Comparison of ENCODE assay signal across 1 cellular context in the genomic region with DNA sequence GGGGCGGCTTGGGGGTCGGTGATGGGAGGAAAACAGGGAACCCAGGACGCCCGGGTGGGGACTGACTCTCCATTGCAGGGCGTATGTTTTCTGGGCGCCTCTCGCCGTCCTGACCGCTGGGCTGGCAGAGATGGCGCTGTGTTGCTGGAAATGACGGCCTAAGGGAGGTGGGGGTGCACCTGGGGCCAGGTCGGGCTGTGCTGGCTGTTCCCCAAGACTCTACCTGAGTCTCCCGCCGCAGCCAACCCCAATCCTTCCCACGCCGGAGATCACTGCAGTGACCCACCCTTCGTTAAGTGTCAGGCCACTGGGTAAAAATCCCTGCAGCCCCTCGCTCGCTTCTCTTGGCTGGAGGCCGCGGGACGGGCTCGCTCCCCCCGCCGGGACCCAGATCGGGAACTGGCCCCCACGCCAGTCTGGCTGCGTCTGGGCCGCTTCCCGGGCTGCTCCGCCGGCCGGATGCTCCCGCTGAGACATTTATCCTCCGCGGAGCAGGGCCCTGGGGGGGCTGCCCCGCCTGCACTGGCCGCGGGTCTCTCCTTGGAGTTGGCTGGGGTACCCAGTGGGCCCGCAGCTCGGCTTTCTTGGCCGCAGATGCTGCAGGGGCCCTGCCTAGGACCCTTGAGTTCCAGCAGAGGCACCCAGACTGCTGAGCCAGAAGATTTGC.
TF ChIP-seq lines count a peak whose summit lies in the region.

No MANE protein-coding gene starts in this region.

TF ChIP-seq in HepG2, 621 proteins besides CTCF, POLR2A, EP300 and RAD21 (continued from another document and continues in another):
- TF ChIP-seq, protein P1, sequence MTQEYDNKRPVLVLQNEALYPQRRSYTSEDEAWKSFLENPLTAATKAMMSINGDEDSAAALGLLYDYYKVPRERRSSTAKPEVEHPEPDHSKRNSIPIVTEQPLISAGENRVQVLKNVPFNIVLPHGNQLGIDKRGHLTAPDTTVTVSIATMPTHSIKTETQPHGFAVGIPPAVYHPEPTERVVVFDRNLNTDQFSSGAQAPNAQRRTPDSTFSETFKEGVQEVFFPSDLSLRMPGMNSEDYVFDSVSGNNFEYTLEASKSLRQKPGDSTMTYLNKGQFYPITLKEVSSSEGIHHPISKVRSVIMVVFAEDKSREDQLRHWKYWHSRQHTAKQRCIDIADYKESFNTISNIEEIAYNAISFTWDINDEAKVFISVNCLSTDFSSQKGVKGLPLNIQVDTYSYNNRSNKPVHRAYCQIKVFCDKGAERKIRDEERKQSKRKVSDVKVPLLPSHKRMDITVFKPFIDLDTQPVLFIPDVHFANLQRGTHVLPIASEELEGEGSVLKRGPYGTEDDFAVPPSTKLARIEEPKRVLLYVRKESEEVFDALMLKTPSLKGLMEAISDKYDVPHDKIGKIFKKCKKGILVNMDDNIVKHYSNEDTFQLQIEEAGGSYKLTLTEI (CRISPR knock-in tag; conservative IDR thresholded peaks at IDR 0.05) = no peak
- no peak for TF ChIP-seq TAF1 (CRISPR knock-in tag; IDR thresholded peaks at IDR 0.05)
- TF ChIP-seq, protein P2, sequence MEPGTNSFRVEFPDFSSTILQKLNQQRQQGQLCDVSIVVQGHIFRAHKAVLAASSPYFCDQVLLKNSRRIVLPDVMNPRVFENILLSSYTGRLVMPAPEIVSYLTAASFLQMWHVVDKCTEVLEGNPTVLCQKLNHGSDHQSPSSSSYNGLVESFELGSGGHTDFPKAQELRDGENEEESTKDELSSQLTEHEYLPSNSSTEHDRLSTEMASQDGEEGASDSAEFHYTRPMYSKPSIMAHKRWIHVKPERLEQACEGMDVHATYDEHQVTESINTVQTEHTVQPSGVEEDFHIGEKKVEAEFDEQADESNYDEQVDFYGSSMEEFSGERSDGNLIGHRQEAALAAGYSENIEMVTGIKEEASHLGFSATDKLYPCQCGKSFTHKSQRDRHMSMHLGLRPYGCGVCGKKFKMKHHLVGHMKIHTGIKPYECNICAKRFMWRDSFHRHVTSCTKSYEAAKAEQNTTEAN (CRISPR knock-in tag; conservative IDR thresholded peaks at IDR 0.05) = no peak
- TF ChIP-seq, protein P3, sequence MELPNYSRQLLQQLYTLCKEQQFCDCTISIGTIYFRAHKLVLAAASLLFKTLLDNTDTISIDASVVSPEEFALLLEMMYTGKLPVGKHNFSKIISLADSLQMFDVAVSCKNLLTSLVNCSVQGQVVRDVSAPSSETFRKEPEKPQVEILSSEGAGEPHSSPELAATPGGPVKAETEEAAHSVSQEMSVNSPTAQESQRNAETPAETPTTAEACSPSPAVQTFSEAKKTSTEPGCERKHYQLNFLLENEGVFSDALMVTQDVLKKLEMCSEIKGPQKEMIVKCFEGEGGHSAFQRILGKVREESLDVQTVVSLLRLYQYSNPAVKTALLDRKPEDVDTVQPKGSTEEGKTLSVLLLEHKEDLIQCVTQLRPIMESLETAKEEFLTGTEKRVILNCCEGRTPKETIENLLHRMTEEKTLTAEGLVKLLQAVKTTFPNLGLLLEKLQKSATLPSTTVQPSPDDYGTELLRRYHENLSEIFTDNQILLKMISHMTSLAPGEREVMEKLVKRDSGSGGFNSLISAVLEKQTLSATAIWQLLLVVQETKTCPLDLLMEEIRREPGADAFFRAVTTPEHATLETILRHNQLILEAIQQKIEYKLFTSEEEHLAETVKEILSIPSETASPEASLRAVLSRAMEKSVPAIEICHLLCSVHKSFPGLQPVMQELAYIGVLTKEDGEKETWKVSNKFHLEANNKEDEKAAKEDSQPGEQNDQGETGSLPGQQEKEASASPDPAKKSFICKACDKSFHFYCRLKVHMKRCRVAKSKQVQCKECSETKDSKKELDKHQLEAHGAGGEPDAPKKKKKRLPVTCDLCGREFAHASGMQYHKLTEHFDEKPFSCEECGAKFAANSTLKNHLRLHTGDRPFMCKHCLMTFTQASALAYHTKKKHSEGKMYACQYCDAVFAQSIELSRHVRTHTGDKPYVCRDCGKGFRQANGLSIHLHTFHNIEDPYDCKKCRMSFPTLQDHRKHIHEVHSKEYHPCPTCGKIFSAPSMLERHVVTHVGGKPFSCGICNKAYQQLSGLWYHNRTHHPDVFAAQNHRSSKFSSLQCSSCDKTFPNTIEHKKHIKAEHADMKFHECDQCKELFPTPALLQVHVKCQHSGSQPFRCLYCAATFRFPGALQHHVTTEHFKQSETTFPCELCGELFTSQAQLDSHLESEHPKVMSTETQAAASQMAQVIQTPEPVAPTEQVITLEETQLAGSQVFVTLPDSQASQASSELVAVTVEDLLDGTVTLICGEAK (IDR thresholded peaks at IDR 0.05) = no peak
- TF ChIP-seq, protein P3 (CRISPR knock-in tag; IDR thresholded peaks at IDR 0.05) = no peak
- TF ChIP-seq CCDC6 (CRISPR knock-in tag; IDR thresholded peaks at IDR 0.05) = no peak
- no peak for TF ChIP-seq HOXA5 (CRISPR knock-in tag; IDR thresholded peaks at IDR 0.05)
- TF ChIP-seq, protein P4, sequence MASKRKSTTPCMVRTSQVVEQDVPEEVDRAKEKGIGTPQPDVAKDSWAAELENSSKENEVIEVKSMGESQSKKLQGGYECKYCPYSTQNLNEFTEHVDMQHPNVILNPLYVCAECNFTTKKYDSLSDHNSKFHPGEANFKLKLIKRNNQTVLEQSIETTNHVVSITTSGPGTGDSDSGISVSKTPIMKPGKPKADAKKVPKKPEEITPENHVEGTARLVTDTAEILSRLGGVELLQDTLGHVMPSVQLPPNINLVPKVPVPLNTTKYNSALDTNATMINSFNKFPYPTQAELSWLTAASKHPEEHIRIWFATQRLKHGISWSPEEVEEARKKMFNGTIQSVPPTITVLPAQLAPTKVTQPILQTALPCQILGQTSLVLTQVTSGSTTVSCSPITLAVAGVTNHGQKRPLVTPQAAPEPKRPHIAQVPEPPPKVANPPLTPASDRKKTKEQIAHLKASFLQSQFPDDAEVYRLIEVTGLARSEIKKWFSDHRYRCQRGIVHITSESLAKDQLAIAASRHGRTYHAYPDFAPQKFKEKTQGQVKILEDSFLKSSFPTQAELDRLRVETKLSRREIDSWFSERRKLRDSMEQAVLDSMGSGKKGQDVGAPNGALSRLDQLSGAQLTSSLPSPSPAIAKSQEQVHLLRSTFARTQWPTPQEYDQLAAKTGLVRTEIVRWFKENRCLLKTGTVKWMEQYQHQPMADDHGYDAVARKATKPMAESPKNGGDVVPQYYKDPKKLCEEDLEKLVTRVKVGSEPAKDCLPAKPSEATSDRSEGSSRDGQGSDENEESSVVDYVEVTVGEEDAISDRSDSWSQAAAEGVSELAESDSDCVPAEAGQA (IDR thresholded peaks at IDR 0.05; ENCODE audit: low read depth) = no peak
- TF ChIP-seq, protein P4 (CRISPR knock-in tag; IDR thresholded peaks at IDR 0.05; ENCODE audit: borderline replicate concordance) = no peak
- TF ChIP-seq ZNF737 (CRISPR knock-in tag; IDR thresholded peaks at IDR 0.05; ENCODE audit: borderline replicate concordance) = no peak
- TF ChIP-seq ATM (IDR thresholded peaks at IDR 0.05; ENCODE audit: borderline replicate concordance) = no peak
- no peak for TF ChIP-seq ZNF616 (CRISPR knock-in tag; IDR thresholded peaks at IDR 0.05; ENCODE audit: low read depth)
- TF ChIP-seq, protein P5, sequence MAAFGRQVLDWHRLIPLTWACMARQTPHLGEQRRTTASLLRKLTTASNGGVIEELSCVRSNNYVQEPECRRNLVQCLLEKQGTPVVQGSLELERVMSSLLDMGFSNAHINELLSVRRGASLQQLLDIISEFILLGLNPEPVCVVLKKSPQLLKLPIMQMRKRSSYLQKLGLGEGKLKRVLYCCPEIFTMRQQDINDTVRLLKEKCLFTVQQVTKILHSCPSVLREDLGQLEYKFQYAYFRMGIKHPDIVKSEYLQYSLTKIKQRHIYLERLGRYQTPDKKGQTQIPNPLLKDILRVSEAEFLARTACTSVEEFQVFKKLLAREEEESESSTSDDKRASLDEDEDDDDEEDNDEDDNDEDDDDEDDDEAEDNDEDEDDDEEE (CRISPR knock-in tag; IDR thresholded peaks at IDR 0.05) = no peak
- no peak for TF ChIP-seq POLR2G (IDR thresholded peaks at IDR 0.05; ENCODE audit: low read depth, low read length)
- TF ChIP-seq, protein P6, sequence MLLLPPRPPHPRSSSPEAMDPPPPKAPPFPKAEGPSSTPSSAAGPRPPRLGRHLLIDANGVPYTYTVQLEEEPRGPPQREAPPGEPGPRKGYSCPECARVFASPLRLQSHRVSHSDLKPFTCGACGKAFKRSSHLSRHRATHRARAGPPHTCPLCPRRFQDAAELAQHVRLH (CRISPR knock-in tag; IDR thresholded peaks at IDR 0.05; ENCODE audit: borderline replicate concordance, low read depth) = no peak
- TF ChIP-seq ZNF251 (CRISPR knock-in tag; IDR thresholded peaks at IDR 0.05) = no peak
- TF ChIP-seq KAT8 (CRISPR knock-in tag; IDR thresholded peaks at IDR 0.05) = no peak
- TF ChIP-seq PRPF4 (IDR thresholded peaks at IDR 0.05; ENCODE audit: low read depth, low read length, poor library complexity, severe bottlenecking) = no peak
- TF ChIP-seq CREB1 (IDR thresholded peaks at IDR 0.05) = no peak
- no peak for TF ChIP-seq CREB1 (CRISPR knock-in tag; IDR thresholded peaks at IDR 0.05)
- no peak for TF ChIP-seq PAF1 (CRISPR knock-in tag; IDR thresholded peaks at IDR 0.05)
- no peak for TF ChIP-seq ZNF552 (CRISPR knock-in tag; IDR thresholded peaks at IDR 0.05; ENCODE audit: borderline replicate concordance)
- TF ChIP-seq ZSCAN25 (CRISPR knock-in tag; IDR thresholded peaks at IDR 0.05) = no peak
- no peak for TF ChIP-seq KLF13 (CRISPR knock-in tag; IDR thresholded peaks at IDR 0.05)
- TF ChIP-seq GPN1 (CRISPR knock-in tag; IDR thresholded peaks at IDR 0.05; ENCODE audit: borderline replicate concordance) = no peak
- TF ChIP-seq, protein P7, sequence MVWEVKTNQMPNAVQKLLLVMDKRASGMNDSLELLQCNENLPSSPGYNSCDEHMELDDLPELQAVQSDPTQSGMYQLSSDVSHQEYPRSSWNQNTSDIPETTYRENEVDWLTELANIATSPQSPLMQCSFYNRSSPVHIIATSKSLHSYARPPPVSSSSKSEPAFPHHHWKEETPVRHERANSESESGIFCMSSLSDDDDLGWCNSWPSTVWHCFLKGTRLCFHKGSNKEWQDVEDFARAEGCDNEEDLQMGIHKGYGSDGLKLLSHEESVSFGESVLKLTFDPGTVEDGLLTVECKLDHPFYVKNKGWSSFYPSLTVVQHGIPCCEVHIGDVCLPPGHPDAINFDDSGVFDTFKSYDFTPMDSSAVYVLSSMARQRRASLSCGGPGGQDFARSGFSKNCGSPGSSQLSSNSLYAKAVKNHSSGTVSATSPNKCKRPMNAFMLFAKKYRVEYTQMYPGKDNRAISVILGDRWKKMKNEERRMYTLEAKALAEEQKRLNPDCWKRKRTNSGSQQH (CRISPR knock-in tag; IDR thresholded peaks at IDR 0.05; ENCODE audit: low read depth) = no peak; the same call in 1 of the 2 replicates
- TF ChIP-seq ZNF703 (CRISPR knock-in tag; IDR thresholded peaks at IDR 0.05; ENCODE audit: borderline replicate concordance) = 0 out of 2 replicates have a peak, but pooled peaks have one; percentile 71
- TF ChIP-seq ZNF768 (CRISPR knock-in tag; IDR thresholded peaks at IDR 0.05) = no peak
- TF ChIP-seq, protein P8, sequence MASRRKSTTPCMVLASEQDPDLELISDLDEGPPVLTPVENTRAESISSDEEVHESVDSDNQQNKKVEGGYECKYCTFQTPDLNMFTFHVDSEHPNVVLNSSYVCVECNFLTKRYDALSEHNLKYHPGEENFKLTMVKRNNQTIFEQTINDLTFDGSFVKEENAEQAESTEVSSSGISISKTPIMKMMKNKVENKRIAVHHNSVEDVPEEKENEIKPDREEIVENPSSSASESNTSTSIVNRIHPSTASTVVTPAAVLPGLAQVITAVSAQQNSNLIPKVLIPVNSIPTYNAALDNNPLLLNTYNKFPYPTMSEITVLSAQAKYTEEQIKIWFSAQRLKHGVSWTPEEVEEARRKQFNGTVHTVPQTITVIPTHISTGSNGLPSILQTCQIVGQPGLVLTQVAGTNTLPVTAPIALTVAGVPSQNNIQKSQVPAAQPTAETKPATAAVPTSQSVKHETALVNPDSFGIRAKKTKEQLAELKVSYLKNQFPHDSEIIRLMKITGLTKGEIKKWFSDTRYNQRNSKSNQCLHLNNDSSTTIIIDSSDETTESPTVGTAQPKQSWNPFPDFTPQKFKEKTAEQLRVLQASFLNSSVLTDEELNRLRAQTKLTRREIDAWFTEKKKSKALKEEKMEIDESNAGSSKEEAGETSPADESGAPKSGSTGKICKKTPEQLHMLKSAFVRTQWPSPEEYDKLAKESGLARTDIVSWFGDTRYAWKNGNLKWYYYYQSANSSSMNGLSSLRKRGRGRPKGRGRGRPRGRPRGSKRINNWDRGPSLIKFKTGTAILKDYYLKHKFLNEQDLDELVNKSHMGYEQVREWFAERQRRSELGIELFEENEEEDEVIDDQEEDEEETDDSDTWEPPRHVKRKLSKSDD (CRISPR knock-in tag; IDR thresholded peaks at IDR 0.05; ENCODE audit: low read depth) = no peak
